8 cellular contexts compared by ENCODE assay signal in the genomic region with DNA sequence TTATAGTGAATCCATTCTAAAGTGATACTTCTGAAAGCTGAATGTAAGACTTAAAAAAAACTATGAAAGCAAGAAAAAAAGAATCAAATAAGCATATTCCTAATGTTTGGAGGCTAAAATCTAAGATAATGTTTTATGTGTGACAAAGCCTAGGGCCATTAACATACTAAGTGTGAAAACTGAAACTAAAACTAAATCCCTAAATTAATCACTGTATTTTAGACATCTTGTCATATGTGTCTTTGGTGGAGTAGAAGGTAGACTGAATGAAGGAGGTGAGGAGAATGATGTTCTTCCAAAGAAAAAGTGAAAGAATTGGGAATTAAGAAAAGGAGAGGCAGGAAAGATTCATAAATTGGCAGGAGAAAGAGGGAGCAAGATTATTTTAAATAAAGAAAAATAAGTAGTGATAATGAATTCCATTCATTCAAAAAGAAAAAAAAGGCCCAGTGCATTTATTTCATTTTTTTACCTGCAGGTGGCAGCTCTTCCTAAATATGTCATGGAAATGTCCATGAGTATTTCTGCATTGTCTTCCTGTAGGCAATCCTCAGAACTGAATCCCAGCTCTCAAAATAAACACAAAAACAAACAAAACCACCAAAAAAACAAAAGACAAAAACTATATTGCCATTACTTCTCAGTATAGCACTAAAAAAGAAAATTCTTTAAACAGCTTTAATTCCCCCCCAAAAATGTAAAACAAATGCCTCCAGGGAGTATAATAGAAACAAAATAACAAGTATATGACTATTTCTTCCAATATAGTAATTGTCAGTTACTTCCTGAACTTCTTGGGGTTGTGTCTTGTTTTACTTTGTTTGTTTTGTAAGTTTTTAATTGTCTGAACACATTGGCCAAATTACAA. TPM values are rescaled to one million over a fixed set of nuclear protein-coding genes. Genes with fewer than 3 reads are reported as not detected.
DNase-seq lines count a peak whose midpoint lies in the region; ATAC-seq and TF ChIP-seq lines count a peak whose summit lies in the region.

No MANE protein-coding gene starts in this region.

- intact Hi-C loops in left colon (cut with DNase I, micrococcal nuclease), result no loop called here

- peak; percentile 62 for ATAC-seq in left colon
- ATAC-seq in GM18519 (IDR thresholded peaks at IDR 0.05; ENCODE audit: low FRiP score, unreplicated experiment), result no peak
- ATAC-seq in HG02588 (IDR thresholded peaks at IDR 0.05; ENCODE audit: unreplicated experiment), result no peak
- ATAC-seq in GM18861 (IDR thresholded peaks at IDR 0.05; ENCODE audit: unreplicated experiment), result no peak

- no peak overlapping the region for H3K27ac ChIP-seq in VCaP

- peak; percentile 74 for TF ChIP-seq CTCF in VCaP (conservative IDR thresholded peaks at IDR 0.05)

- DNase-seq in NCI-H2227 (lab: John Stamatoyannopoulos, UW; ENCODE audit: unreplicated experiment), result peak; percentile 44
- DNase-seq in NCI-H2227 treated with DMSO at 0.1 percent for 48 hours (lab: John Stamatoyannopoulos, UW), result no peak
- peak; percentile 34 for DNase-seq in HT1080 (ENCODE audit: low read depth)
- no peak for DNase-seq in left colon

RNA-seq across cellular contexts. Expression of a gene that starts 17.0 kb away (rescaled TPM):
- 26.3 and 27.9 TPM in 2 replicates for total RNA-seq in HT1080 (2014; rRNA removed; shearing (Covaris generic))
- polyA plus RNA-seq in HT1080 (2015; cell fraction: cytosol; rRNA removed), result 39.3 and 45.2 TPM in 2 replicates
- polyA plus RNA-seq in HT1080 (2015; cell fraction: nucleus; rRNA removed), result 36.7 and 37.5 TPM in 2 replicates
- total RNA-seq in left colon, result 10 to 100 TPM; 35.2 to 43.8 TPM

Comparison
In these comparisons a context has a peak if more than half of its experiments do, and no peak if none do; other contexts are left out.
1. DNase-seq: peak in NCI-H2227 (single experiment) and HT1080 (single experiment); none in NCI-H2227 treated with DMSO at 0.1 percent for 48 hours (single experiment) and left colon (0 of 2).